ENCODE assay signal across 8 cellular contexts in genomic region chr7:77331938-77332695, GRCh38.
A peak's percentile ranks its signal among the peaks of the same experiment; 100 is the strongest.
DNase-seq lines count a peak whose midpoint lies in the region; ATAC-seq, FAIRE-seq and TF ChIP-seq lines count a peak whose summit lies in the region.

No MANE protein-coding gene starts in this region.

- no peak overlapping the region for H3K4me3 ChIP-seq in ovary

- TF ChIP-seq EP300 in ovary (IDR thresholded peaks at IDR 0.05) = no peak

- H3K36me3 ChIP-seq in ovary = no peaks in the 10 kb centered on the region

- TF ChIP-seq POLR2A in ovary (IDR thresholded peaks at IDR 0.05) = no peak

- peaks cover 12% of the 10 kb centered on the region for H3K4me1 ChIP-seq in ovary (ENCODE audit: insufficient read depth)

- ATAC-seq in GM21723 (IDR thresholded peaks at IDR 0.05; ENCODE audit: unreplicated experiment) = peak; percentile 70

- H3K27me3 ChIP-seq in ovary = no peaks in the 10 kb centered on the region

- intact Hi-C loops in ovary (cut with DNase I) = no loop called here

- WGBS in ovary, 3 donors = 55 to 62% (median 56%) methylated on average over 3 of the region's 3 CpGs

- peak; percentile 69 for DNase-seq in GM04504 (ENCODE audit: low read depth)
- peak; percentile 45 for DNase-seq in HuH-7 (ENCODE audit: low spot score)
- DNase-seq in NOMO-1 treated with dmso at 0.1 percent for 144 hours (lab: John Stamatoyannopoulos, UW; ENCODE audit: unreplicated experiment) = peak; percentile 97
- DNase-seq in activated T-cell treated with anti-CD3 and anti-CD28 coated beads, Interleukin-2, amount 50 U/mL, for 1 hour = peak; percentile 22
- DNase-seq in frontal cortex (ENCODE audit: low spot score in 2 of 2) = peak; percentile 31 to 73
- peak; percentile 48 to 69 (median 61) for DNase-seq in ovary
- DNase-seq in T-helper 9 cell = no peak

- peak; percentile 40 for FAIRE-seq in frontal cortex (lab: Jason Lieb, UNC)

- no peaks in the 10 kb centered on the region for H3K9me3 ChIP-seq in ovary

- TF ChIP-seq CTCF in ovary (IDR thresholded peaks at IDR 0.05) = peak; percentile 60 to 69 (median 61)

- H3K27ac ChIP-seq in ovary = no peak overlapping the region
